In the genomic region with DNA sequence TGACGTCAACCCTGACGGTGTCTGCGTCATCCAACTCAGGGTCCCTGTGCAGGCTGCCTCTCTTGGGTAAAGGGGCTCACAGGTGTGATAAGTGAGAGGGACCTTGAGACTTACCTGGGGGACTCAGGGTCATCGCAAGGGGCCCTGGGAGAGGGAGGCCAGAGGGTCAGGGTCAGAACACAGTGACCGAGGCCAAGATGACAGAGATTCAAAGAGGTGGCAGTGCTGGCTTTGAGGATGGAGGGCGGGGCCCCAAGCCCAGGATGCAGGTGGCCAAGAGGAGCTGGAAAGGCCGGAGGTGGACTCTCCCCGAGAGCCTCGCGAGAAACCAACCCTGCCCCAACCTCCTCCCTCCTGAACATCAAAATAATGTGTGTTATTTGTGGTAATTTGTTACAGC, we compare ENCODE assay signal across 23 cellular contexts.
"Had no signal": no experiment of that assay in that cellular context is flagged by ENCODE, and none has a peak within 500 bp of the region (broad histone marks: within the 10 kb centered on the region; RNA-seq: fewer than 3 reads in every experiment).

No MANE protein-coding gene starts in this region.

- ATAC-seq: foreskin keratinocyte; left cardiac atrium; stimulated activated memory B cell treated with anti-CD40 and anti-IgM and Interleukin-4, amounts not matched to agents 10 μg/mL and 1 μg/mL and 100 μg/mL, for 72 hours; stimulated activated naive CD8-positive, alpha-beta T cell treated with anti-CD3 and anti-CD28 coated beads, Interleukin-15, amount 100 ng/mL, for 72 hours had no signal

- H3K4me1 ChIP-seq: foreskin keratinocyte, left ventricle myocardium inferior, right atrium auricular region, spleen, transverse colon, uterus had no signal

- H3K27ac ChIP-seq: foreskin keratinocyte, left ventricle myocardium inferior, right atrium auricular region, spleen, thoracic aorta, transverse colon, uterus had no signal

- H3K4me3 ChIP-seq: left ventricle myocardium inferior, lung, right atrium auricular region, spleen, thoracic aorta, transverse colon, uterus had no signal

- H3K36me3 ChIP-seq: left ventricle myocardium inferior, right atrium auricular region, spleen, thoracic aorta, transverse colon, uterus had no signal

- H3K9me3 ChIP-seq: thoracic aorta, transverse colon, uterus had no signal

- H3K27me3 ChIP-seq: foreskin keratinocyte, right atrium auricular region, transverse colon, uterus had no signal

- DNase-seq: dermis blood vessel endothelial cell; erythroblast; foreskin keratinocyte; immature natural killer cell; kidney; left cardiac atrium; left ventricle myocardium inferior; mesenchymal stem cell; naive B cell; stimulated activated CD4-positive, alpha-beta T cell treated with anti-CD3 and anti-CD28 coated beads, Interleukin-15, amount 100 ng/mL, for 24 hours; stimulated activated CD4-positive, alpha-beta T cell treated with anti-CD3 and anti-CD28 coated beads, Interleukin-1b, Interleukin-23, amount 100 ng/mL, for 48 hours; stimulated activated CD4-positive, alpha-beta T cell treated with anti-CD3 and anti-CD28 coated beads, Interleukin-4, amount 100 ng/mL, for 24 hours; stimulated activated naive CD8-positive, alpha-beta T cell treated with anti-CD3 and anti-CD28 coated beads, Interleukin-15, amount 100 ng/mL, for 72 hours; substantia nigra; transverse colon had no signal

- FAIRE-seq: colon, endothelial cell of umbilical vein, kidney had no signal
